In genomic region chr10:29199344-29199743, GRCh38 we compare ENCODE assay signal across 1 cellular context.
TF ChIP-seq lines count a peak whose summit lies in the region.

No MANE protein-coding gene starts in this region.

TF ChIP-seq in H1, 55 proteins besides CTCF, POLR2A, EP300 and RAD21:
- no peak for TF ChIP-seq SRF (IDR thresholded peaks at IDR 0.05; ENCODE audit: low read depth, low read length)
